In genomic region chr1:111247125-111247838, GRCh38 we compare ENCODE assay signal across 1 cellular context.
TF ChIP-seq lines count a peak whose summit lies in the region.

No MANE protein-coding gene starts in this region.

TF ChIP-seq in HepG2, 621 proteins besides CTCF, POLR2A, EP300 and RAD21 (continued from another document):
- peak; percentile 70 for TF ChIP-seq TEAD3 (CRISPR knock-in tag; optimal IDR thresholded peaks at IDR 0.05; ENCODE audit: borderline replicate concordance)
- TF ChIP-seq MAX (IDR thresholded peaks at IDR 0.05) = 0 out of 2 replicates have a peak, but pooled peaks have one; percentile 15
- no peak for TF ChIP-seq SRF (IDR thresholded peaks at IDR 0.05; ENCODE audit: low read depth, low read length)
- peak; percentile 57 for TF ChIP-seq HDAC2 (CRISPR knock-in tag; IDR thresholded peaks at IDR 0.05)
- no peak for TF ChIP-seq ZNF7 (CRISPR knock-in tag; IDR thresholded peaks at IDR 0.05)
- TF ChIP-seq ZEB1 (IDR thresholded peaks at IDR 0.05; ENCODE audit: insufficient replicate concordance, low read depth) = no peak
- no peak for TF ChIP-seq ZNF737 (CRISPR knock-in tag; IDR thresholded peaks at IDR 0.05; ENCODE audit: borderline replicate concordance)
- peak; percentile 95 for TF ChIP-seq THRA (CRISPR knock-in tag; IDR thresholded peaks at IDR 0.05; ENCODE audit: borderline replicate concordance)
- no peak for TF ChIP-seq TBP (CRISPR knock-in tag; IDR thresholded peaks at IDR 0.05)
- TF ChIP-seq PAXIP1 (CRISPR knock-in tag; conservative IDR thresholded peaks at IDR 0.05) = peak; percentile 77
- TF ChIP-seq, protein P1, sequence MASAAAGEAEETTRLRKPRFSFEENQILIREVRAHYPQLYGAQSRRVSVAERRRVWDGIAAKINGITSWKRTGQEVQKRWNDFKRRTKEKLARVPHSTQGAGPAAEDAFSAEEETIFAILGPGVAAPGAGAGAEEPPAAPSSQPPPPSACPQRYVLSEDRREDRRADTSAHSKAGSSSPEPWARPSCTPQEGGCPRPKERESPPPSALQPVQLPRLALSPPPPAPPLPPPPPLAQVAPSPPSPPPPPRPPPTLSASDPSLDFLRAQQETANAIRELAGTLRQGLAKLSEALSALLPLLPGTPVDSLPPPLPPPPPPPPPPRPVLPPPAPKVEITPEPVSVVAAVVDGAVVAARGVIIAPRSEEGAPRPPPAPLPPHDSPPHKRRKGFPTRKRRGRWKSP (CRISPR knock-in tag; IDR thresholded peaks at IDR 0.05) = no peak
- TF ChIP-seq ZNF883 (CRISPR knock-in tag; IDR thresholded peaks at IDR 0.05; ENCODE audit: not compliant biosample characterization) = no peak
- TF ChIP-seq MXD4 (CRISPR knock-in tag; IDR thresholded peaks at IDR 0.05) = no peak
- peak; percentile 12; the same call in 1 of the 2 replicates for TF ChIP-seq ETV5 (CRISPR knock-in tag; IDR thresholded peaks at IDR 0.05; ENCODE audit: borderline replicate concordance)
- TF ChIP-seq TCF7 (IDR thresholded peaks at IDR 0.05; ENCODE audit: low read depth) = peak; percentile 33; the same call in 1 of the 2 replicates
- TF ChIP-seq NFKB2 (CRISPR knock-in tag; IDR thresholded peaks at IDR 0.05; ENCODE audit: borderline replicate concordance) = no peak
- TF ChIP-seq GATAD2A (CRISPR knock-in tag; IDR thresholded peaks at IDR 0.05) = peak; percentile 52; the same call in 1 of the 2 replicates
- TF ChIP-seq ZNF225 (CRISPR knock-in tag; IDR thresholded peaks at IDR 0.05) = no peak
- TF ChIP-seq ZNF713 (CRISPR knock-in tag; IDR thresholded peaks at IDR 0.05) = no peak
- TF ChIP-seq LCORL (IDR thresholded peaks at IDR 0.05) = no peak
- peak; percentile 91 for TF ChIP-seq LCORL (CRISPR knock-in tag; IDR thresholded peaks at IDR 0.05)
- TF ChIP-seq ELF1 (CRISPR knock-in tag; IDR thresholded peaks at IDR 0.05) = 0 out of 2 replicates have a peak, but pooled peaks have one; percentile 21
- no peak for TF ChIP-seq TOPORS (CRISPR knock-in tag; IDR thresholded peaks at IDR 0.05)
- TF ChIP-seq, protein P2, sequence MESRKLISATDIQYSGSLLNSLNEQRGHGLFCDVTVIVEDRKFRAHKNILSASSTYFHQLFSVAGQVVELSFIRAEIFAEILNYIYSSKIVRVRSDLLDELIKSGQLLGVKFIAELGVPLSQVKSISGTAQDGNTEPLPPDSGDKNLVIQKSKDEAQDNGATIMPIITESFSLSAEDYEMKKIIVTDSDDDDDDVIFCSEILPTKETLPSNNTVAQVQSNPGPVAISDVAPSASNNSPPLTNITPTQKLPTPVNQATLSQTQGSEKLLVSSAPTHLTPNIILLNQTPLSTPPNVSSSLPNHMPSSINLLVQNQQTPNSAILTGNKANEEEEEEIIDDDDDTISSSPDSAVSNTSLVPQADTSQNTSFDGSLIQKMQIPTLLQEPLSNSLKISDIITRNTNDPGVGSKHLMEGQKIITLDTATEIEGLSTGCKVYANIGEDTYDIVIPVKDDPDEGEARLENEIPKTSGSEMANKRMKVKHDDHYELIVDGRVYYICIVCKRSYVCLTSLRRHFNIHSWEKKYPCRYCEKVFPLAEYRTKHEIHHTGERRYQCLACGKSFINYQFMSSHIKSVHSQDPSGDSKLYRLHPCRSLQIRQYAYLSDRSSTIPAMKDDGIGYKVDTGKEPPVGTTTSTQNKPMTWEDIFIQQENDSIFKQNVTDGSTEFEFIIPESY (CRISPR knock-in tag; IDR thresholded peaks at IDR 0.05) = no peak
- no peak for TF ChIP-seq ZBTB3 (CRISPR knock-in tag; IDR thresholded peaks at IDR 0.05; ENCODE audit: borderline replicate concordance, low read depth)
- TF ChIP-seq ZNF678 (CRISPR knock-in tag; IDR thresholded peaks at IDR 0.05) = no peak
- TF ChIP-seq ZNF784 (CRISPR knock-in tag; IDR thresholded peaks at IDR 0.05; ENCODE audit: borderline replicate concordance) = no peak
- no peak for TF ChIP-seq NFE2L1 (CRISPR knock-in tag; IDR thresholded peaks at IDR 0.05; ENCODE audit: borderline replicate concordance)
- no peak for TF ChIP-seq TP53 (CRISPR knock-in tag; conservative IDR thresholded peaks at IDR 0.05)
- TF ChIP-seq HNRNPL (IDR thresholded peaks at IDR 0.05; ENCODE audit: low read depth, low read length) = no peak
- TF ChIP-seq, protein P3, sequence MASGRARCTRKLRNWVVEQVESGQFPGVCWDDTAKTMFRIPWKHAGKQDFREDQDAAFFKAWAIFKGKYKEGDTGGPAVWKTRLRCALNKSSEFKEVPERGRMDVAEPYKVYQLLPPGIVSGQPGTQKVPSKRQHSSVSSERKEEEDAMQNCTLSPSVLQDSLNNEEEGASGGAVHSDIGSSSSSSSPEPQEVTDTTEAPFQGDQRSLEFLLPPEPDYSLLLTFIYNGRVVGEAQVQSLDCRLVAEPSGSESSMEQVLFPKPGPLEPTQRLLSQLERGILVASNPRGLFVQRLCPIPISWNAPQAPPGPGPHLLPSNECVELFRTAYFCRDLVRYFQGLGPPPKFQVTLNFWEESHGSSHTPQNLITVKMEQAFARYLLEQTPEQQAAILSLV (CRISPR knock-in tag; IDR thresholded peaks at IDR 0.05; ENCODE audit: borderline replicate concordance) = no peak
- TF ChIP-seq ZBTB7A (CRISPR knock-in tag; IDR thresholded peaks at IDR 0.05) = no peak
- 0 out of 2 replicates have a peak, but pooled peaks have one; percentile 24 for TF ChIP-seq NFIC (IDR thresholded peaks at IDR 0.05; ENCODE audit: low read length)
- no peak for TF ChIP-seq RFX5 (IDR thresholded peaks at IDR 0.05; ENCODE audit: low read depth, low read length)
- TF ChIP-seq ZFAT (CRISPR knock-in tag; conservative IDR thresholded peaks at IDR 0.05) = no peak
- no peak for TF ChIP-seq MTERF4 (CRISPR knock-in tag; IDR thresholded peaks at IDR 0.05)
- TF ChIP-seq ZNF350 (CRISPR knock-in tag; IDR thresholded peaks at IDR 0.05; ENCODE audit: borderline replicate concordance, low read depth) = no peak
- TF ChIP-seq, protein P4, sequence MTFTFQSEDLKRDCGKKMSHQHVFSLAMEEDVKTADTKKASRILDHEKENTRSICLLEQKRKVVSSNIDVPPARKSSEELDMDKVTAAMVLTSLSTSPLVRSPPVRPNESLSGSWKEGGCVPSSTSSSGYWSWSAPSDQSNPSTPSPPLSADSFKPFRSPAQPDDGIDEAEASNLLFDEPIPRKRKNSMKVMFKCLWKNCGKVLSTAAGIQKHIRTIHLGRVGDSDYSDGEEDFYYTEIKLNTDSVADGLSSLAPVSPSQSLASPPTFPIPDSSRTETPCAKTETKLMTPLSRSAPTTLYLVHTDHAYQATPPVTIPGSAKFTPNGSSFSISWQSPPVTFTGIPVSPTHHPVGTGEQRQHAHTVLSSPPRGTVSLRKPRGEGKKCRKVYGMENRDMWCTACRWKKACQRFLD (CRISPR knock-in tag; IDR thresholded peaks at IDR 0.05; ENCODE audit: borderline replicate concordance) = no peak
- peak; percentile 57; the same call in 1 of the 2 replicates for TF ChIP-seq PPARG (CRISPR knock-in tag; conservative IDR thresholded peaks at IDR 0.05)
- peak; percentile 60 for TF ChIP-seq FOXA3 (CRISPR knock-in tag; IDR thresholded peaks at IDR 0.05)
- TF ChIP-seq FOXO1 (CRISPR knock-in tag; IDR thresholded peaks at IDR 0.05) = peak; percentile 78; the same call in 1 of the 2 replicates
- no peak for TF ChIP-seq CCAR2 (optimal IDR thresholded peaks at IDR 0.05; ENCODE audit: low read depth, low read length)
- peak; percentile 54; the same call in 1 of the 2 replicates for TF ChIP-seq ZNF143 (CRISPR knock-in tag; IDR thresholded peaks at IDR 0.05)
- no peak for TF ChIP-seq ZNF766 (CRISPR knock-in tag; IDR thresholded peaks at IDR 0.05; ENCODE audit: borderline replicate concordance)
- TF ChIP-seq ZNF879 (CRISPR knock-in tag; IDR thresholded peaks at IDR 0.05) = no peak
- no peak for TF ChIP-seq ZNF3 (CRISPR knock-in tag; IDR thresholded peaks at IDR 0.05)
- peak; percentile 39; the same call in 1 of the 2 replicates for TF ChIP-seq HDAC1 (CRISPR knock-in tag; IDR thresholded peaks at IDR 0.05)
- peak; percentile 59; the same call in 1 of the 2 replicates for TF ChIP-seq ZNF614 (CRISPR knock-in tag; IDR thresholded peaks at IDR 0.05; ENCODE audit: borderline replicate concordance)
- TF ChIP-seq ZNF281 (CRISPR knock-in tag; IDR thresholded peaks at IDR 0.05; ENCODE audit: borderline replicate concordance) = 0 out of 2 replicates have a peak, but pooled peaks have one; percentile 12
- TF ChIP-seq GATA4 (IDR thresholded peaks at IDR 0.05; ENCODE audit: borderline replicate concordance, low read depth) = peak; percentile 47; the same call in 1 of the 2 replicates
- peak; percentile 63; the same call in 1 of the 2 replicates for TF ChIP-seq POGZ (CRISPR knock-in tag; IDR thresholded peaks at IDR 0.05)
- TF ChIP-seq SOX6 (IDR thresholded peaks at IDR 0.05) = no peak
- peak; percentile 65 for TF ChIP-seq SOX6 (CRISPR knock-in tag; IDR thresholded peaks at IDR 0.05)
- TF ChIP-seq ZNF644 (CRISPR knock-in tag; IDR thresholded peaks at IDR 0.05; ENCODE audit: low read depth) = peak; percentile 84
